Comparison of ENCODE assay signal across 18 cellular contexts in the genomic region with DNA sequence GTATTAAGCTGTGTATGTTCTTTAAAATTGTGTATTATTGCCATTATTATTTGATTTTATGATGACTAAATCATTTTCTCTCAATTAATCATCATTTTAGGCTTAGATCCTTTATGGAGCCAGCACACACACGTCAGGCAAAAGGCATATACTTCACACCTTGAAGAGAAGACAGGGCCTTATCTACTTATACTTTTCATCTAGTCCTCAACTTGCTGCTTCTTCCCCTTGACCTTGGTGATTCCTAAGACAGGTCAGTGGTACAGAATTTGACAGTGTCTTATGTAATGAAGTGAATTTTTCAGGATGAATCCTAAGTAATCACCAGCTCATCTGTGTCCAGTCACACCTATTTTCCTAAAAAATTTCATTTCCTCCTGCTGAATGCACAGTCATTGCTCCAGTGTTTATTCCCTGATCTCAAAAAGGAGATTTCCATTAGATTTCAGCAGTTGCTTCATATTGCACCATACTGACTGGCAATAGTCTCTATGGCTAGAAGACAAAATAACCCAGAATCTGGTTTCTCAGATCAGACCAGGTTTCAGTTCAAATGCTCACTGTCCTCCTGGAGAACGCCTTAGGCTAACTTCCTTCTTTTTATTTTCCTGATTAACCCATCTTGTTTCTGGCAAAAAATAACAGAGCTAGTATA.
A peak's percentile ranks its signal among the peaks of the same experiment; 100 is the strongest.
DNase-seq lines count a peak whose midpoint lies in the region; ATAC-seq, FAIRE-seq and TF ChIP-seq lines count a peak whose summit lies in the region.
"Had no signal": no experiment of that assay in that cellular context is flagged by ENCODE, and none has a peak within 500 bp of the region (broad histone marks: within the 10 kb centered on the region; RNA-seq: fewer than 3 reads in every experiment).

No MANE protein-coding gene starts in this region.

- TF ChIP-seq POLR2A in A549 (IDR thresholded peaks at IDR 0.05; ENCODE audit: low read length) = no peak

- H3K9me3 Mint-ChIP-seq in astrocyte (ENCODE audit: unreplicated experiment) = peaks cover 1% of the 10 kb centered on the region
- peaks cover 0 to 4% (median 0%) of the 10 kb centered on the region in 5 donors for H3K9me3 Mint-ChIP-seq in CD8-positive, alpha-beta memory T cell
- H3K9me3 Mint-ChIP-seq: CD8-positive, alpha-beta T cell; GM23338; H9 had no signal

- no peak for TF ChIP-seq RAD21 in A549 (conservative IDR thresholded peaks at IDR 0.05 in 1 of 2, IDR thresholded peaks at IDR 0.05 in 1 of 2)

- no peak for TF ChIP-seq EP300 in A549 (IDR thresholded peaks at IDR 0.05)

- H3K36me3 ChIP-seq in astrocyte (ENCODE audit: insufficient read depth, low read length) (no peaks in the 10 kb centered on the region), colonic mucosa (no peaks in the 10 kb centered on the region)
- H3K36me3 ChIP-seq in CD8-positive, alpha-beta memory T cell (ENCODE audit: insufficient read depth, low read length) = no peaks in the 10 kb centered on the region

- no peak overlapping the region for H3K9ac ChIP-seq in astrocyte (ENCODE audit: low read length)
- no peak overlapping the region for H3K9ac ChIP-seq in colonic mucosa (ENCODE audit: low read depth in 2 of 2, low read length in 2 of 2)

- H3K4me2 ChIP-seq in A549 = no peak overlapping the region
- H3K4me2 ChIP-seq in astrocyte (ENCODE audit: low read length) = no peak overlapping the region
- H3K4me2 ChIP-seq: GM23338 had no signal

- no peaks in the 10 kb centered on the region for H3K36me3 Mint-ChIP-seq in astrocyte (ENCODE audit: low read depth, unreplicated experiment)
- no peaks in the 10 kb centered on the region for H3K36me3 Mint-ChIP-seq in CD8-positive, alpha-beta memory T cell
- H3K36me3 Mint-ChIP-seq: CD8-positive, alpha-beta T cell had no signal

- H3K27me3 Mint-ChIP-seq in astrocyte (ENCODE audit: low read depth, unreplicated experiment) = no peaks in the 10 kb centered on the region
- no peaks in the 10 kb centered on the region for H3K27me3 Mint-ChIP-seq in CD8-positive, alpha-beta memory T cell

- no peak for ATAC-seq in A549
- ATAC-seq in GM19351 (IDR thresholded peaks at IDR 0.05; ENCODE audit: unreplicated experiment) = no peak
- ATAC-seq: CD8-positive, alpha-beta T cell; GM12878; GM23338; HCT116 had no signal

- H2AFZ ChIP-seq in astrocyte (ENCODE audit: low read depth, low read length) = no peak overlapping the region
- H2AFZ ChIP-seq: GM23338 had no signal

- FAIRE-seq in A549 (lab: Jason Lieb, UNC) = no peak
- peak; percentile 9 for FAIRE-seq in astrocyte (lab: Jason Lieb, UNC)
- FAIRE-seq: D721Med, GM12878 had no signal

- H3K27ac ChIP-seq in A549 (no peak overlapping the region), astrocyte (ENCODE audit: low read depth, low read length) (no peak overlapping the region), colonic mucosa (no peak overlapping the region)
- no peak overlapping the region for H3K27ac ChIP-seq in CD8-positive, alpha-beta memory T cell (ENCODE audit: low read depth, low read length)

- H3K4me1 ChIP-seq in A549 = no peaks in the 10 kb centered on the region
- H3K4me1 ChIP-seq in astrocyte (ENCODE audit: insufficient read depth, low read length) = no peaks in the 10 kb centered on the region
- H3K4me1 ChIP-seq in CD8-positive, alpha-beta memory T cell (ENCODE audit: insufficient read depth, low read length) = no peaks in the 10 kb centered on the region
- H3K4me1 ChIP-seq in colonic mucosa = no peaks in the 10 kb centered on the region

- H3K79me2 ChIP-seq in astrocyte (ENCODE audit: insufficient read depth, low read length) = no peaks in the 10 kb centered on the region

- DNase-seq in A549 (ENCODE audit: low read depth in 1 of 2, low spot score in 1 of 2) (no peak), astrocyte (ENCODE audit: low read depth) (no peak), epithelial cell of esophagus (ENCODE audit: low read depth) (peak; percentile 4), colonic mucosa (no peak)
- no peak for DNase-seq in CD8-positive, alpha-beta memory T cell
- DNase-seq: 8988T; C1 segment of cervical spinal cord; CD8-positive, alpha-beta T cell; DMS 273 treated with DMSO at 0.1 percent for 48 hours; DMS79; EL; GDM1; H9 had no signal

- TF ChIP-seq CTCF in A549 (IDR thresholded peaks at IDR 0.05) = no peak
- TF ChIP-seq CTCF in astrocyte (IDR thresholded peaks at IDR 0.05; ENCODE audit: insufficient read depth, low read depth, low read length) = no peak
- TF ChIP-seq CTCF in epithelial cell of esophagus (IDR thresholded peaks at IDR 0.05; ENCODE audit: insufficient read depth, low read depth, low read length, missing control alignments) = no peak
- TF ChIP-seq CTCF in colonic mucosa (IDR thresholded peaks at IDR 0.05) = no peak

- no peaks in the 10 kb centered on the region for H4K20me1 ChIP-seq in astrocyte (ENCODE audit: insufficient read depth, low read length)

- no peaks in the 10 kb centered on the region for H3K4me1 Mint-ChIP-seq in astrocyte (ENCODE audit: low read depth, unreplicated experiment)
- H3K4me1 Mint-ChIP-seq in CD8-positive, alpha-beta memory T cell = no peaks in the 10 kb centered on the region
- H3K4me1 Mint-ChIP-seq: GM23338, H9 had no signal

- no peak overlapping the region for H3K27ac Mint-ChIP-seq in astrocyte (ENCODE audit: unreplicated experiment)
- no peak overlapping the region for H3K27ac Mint-ChIP-seq in CD8-positive, alpha-beta memory T cell
- H3K27ac Mint-ChIP-seq: CD8-positive, alpha-beta T cell; GM23338; H9 had no signal

- intact Hi-C loops in colonic mucosa (cut with DNase I) = no loop called here

- CTCF ChIA-PET in A549 (lab: Yijun Ruan, JAX) = no interaction called here
- CTCF ChIA-PET in CD8-positive, alpha-beta memory T cell (lab: Charles Lee) = no interaction called here

- H3K27me3 ChIP-seq in astrocyte (ENCODE audit: insufficient read depth, low read length) = no peaks in the 10 kb centered on the region
- no peaks in the 10 kb centered on the region for H3K27me3 ChIP-seq in CD8-positive, alpha-beta memory T cell (ENCODE audit: insufficient read depth, low read length, poor library complexity, severe bottlenecking)
- no peaks in the 10 kb centered on the region for H3K27me3 ChIP-seq in colonic mucosa

- WGBS in A549 (ENCODE audit: missing lambda C conversion rate) = 4% methylated on average over 2 of the region's 2 CpGs

- H3K9me3 ChIP-seq in A549 (no peaks in the 10 kb centered on the region), astrocyte (ENCODE audit: insufficient read depth, low read depth, low read length) (no peaks in the 10 kb centered on the region), colonic mucosa (no peaks in the 10 kb centered on the region)
- no peaks in the 10 kb centered on the region for H3K9me3 ChIP-seq in CD8-positive, alpha-beta memory T cell (ENCODE audit: low read length)

- POLR2A ChIA-PET in A549 (lab: Yijun Ruan, JAX) = no interaction called here
- POLR2A ChIA-PET in CD8-positive, alpha-beta memory T cell (lab: Charles Lee) = no interaction called here

- H3K4me3 ChIP-seq in A549 (no peak overlapping the region), astrocyte (ENCODE audit: insufficient read depth, low read depth, low read length) (no peak overlapping the region), epithelial cell of esophagus (ENCODE audit: low read length) (no peak overlapping the region), colonic mucosa (no peak overlapping the region)
- H3K4me3 ChIP-seq in CD8-positive, alpha-beta memory T cell (ENCODE audit: low read length) = no peak overlapping the region
- H3K4me3 ChIP-seq: GM12878, GM23338 had no signal

- no peak overlapping the region for H3K4me3 Mint-ChIP-seq in astrocyte (ENCODE audit: unreplicated experiment)
- no peak overlapping the region for H3K4me3 Mint-ChIP-seq in CD8-positive, alpha-beta memory T cell
- H3K4me3 Mint-ChIP-seq: CD8-positive, alpha-beta T cell; GM23338; H9 had no signal

TF ChIP-seq in A549, 52 proteins besides CTCF, POLR2A, EP300 and RAD21:
- TF ChIP-seq ZNF302 (CRISPR knock-in tag; IDR thresholded peaks at IDR 0.05) (no peak), EHMT2 (IDR thresholded peaks at IDR 0.05; ENCODE audit: low read depth) (no peak), E2F6 (IDR thresholded peaks at IDR 0.05; ENCODE audit: borderline replicate concordance, low read depth) (no peak), MAFK (IDR thresholded peaks at IDR 0.05; ENCODE audit: partially characterized antibody) (peak; percentile 7), EHF (CRISPR knock-in tag; IDR thresholded peaks at IDR 0.05) (no peak)
- TF ChIP-seq, protein P1, sequence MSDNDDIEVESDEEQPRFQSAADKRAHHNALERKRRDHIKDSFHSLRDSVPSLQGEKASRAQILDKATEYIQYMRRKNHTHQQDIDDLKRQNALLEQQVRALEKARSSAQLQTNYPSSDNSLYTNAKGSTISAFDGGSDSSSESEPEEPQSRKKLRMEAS (IDR thresholded peaks at IDR 0.05) = no peak
- TF ChIP-seq, protein P2, sequence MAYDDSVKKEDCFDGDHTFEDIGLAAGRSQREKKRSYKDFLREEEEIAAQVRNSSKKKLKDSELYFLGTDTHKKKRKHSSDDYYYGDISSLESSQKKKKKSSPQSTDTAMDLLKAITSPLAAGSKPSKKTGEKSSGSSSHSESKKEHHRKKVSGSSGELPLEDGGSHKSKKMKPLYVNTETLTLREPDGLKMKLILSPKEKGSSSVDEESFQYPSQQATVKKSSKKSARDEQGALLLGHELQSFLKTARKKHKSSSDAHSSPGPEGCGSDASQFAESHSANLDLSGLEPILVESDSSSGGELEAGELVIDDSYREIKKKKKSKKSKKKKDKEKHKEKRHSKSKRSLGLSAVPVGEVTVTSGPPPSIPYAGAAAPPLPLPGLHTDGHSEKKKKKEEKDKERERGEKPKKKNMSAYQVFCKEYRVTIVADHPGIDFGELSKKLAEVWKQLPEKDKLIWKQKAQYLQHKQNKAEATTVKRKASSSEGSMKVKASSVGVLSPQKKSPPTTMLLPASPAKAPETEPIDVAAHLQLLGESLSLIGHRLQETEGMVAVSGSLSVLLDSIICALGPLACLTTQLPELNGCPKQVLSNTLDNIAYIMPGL (CRISPR knock-in tag; IDR thresholded peaks at IDR 0.05; ENCODE audit: borderline replicate concordance) = no peak
